Comparison of ENCODE assay signal across 17 cellular contexts in the genomic region with DNA sequence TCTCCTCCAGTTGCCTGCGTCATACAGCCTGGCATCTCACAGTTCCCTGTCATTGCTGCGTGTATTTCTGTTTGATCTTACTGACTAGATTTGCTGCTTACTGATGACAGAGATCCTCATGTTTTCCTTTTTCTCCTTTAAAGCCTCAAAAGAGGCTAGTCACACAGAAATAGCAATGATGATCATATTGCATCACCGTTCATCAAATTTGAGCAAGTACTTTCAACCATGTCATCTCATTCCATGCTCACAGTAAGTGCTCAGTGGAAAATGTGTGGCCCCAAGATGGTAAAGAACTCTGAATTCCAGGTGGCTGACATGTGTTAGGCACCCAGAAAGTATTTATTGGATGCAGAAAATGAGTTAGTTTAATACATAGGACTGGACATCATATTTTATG.
"Had no signal": no experiment of that assay in that cellular context is flagged by ENCODE, and none has a peak within 500 bp of the region (broad histone marks: within the 10 kb centered on the region; RNA-seq: fewer than 3 reads in every experiment).

No MANE protein-coding gene starts in this region.

- FAIRE-seq: colon, endometrium, keratinocyte had no signal

- ATAC-seq: activated CD4-positive, CD25-positive, alpha-beta regulatory T cell treated with anti-CD3 and anti-CD28 coated beads, Interleukin-2, amount 50 U/mL, for 24 hours; activated CD8-positive, alpha-beta memory T cell treated with anti-CD3 and anti-CD28 coated beads, Interleukin-2, amount 10 ng/mL, durations not matched to agents 7 days and 5 days; left lung; upper lobe of right lung had no signal

- H3K27me3 Mint-ChIP-seq: activated CD8-positive, alpha-beta memory T cell treated with anti-CD3 and anti-CD28 coated beads, Interleukin-2, amount 10 ng/mL, durations not matched to agents 7 days and 5 days had no signal

- H3K4me3 ChIP-seq: left lung, thoracic aorta, upper lobe of right lung had no signal

- H3K9me3 Mint-ChIP-seq: activated naive CD4-positive, alpha-beta T cell treated with anti-CD3 and anti-CD28 coated beads, Interleukin-2, amount 10 ng/mL, durations not matched to agents 7 days and 5 days; activated T-helper 2 cell treated with anti-CD3 and anti-CD28 coated beads, Interferon-gamma antibody, Interleukin-2, Interleukin-4, amounts not matched to agents 10 μg/mL and 5 μg/mL and 100 μg/mL, durations not matched to agents 14 hours and 24 hours and 36 hours; T-helper 2 cell treated with Interferon-gamma antibody and Interleukin-4, amounts not matched to agents 5 μg/mL and 100 μg/mL, for 36 hours had no signal

- H3K4me3 Mint-ChIP-seq: activated CD8-positive, alpha-beta memory T cell treated with anti-CD3 and anti-CD28 coated beads, Interleukin-2, amount 10 ng/mL, durations not matched to agents 7 days and 5 days; activated naive CD4-positive, alpha-beta T cell treated with anti-CD3 and anti-CD28 coated beads, Interleukin-2, amount 10 ng/mL, durations not matched to agents 7 days and 5 days; T-helper 2 cell treated with Interferon-gamma antibody and Interleukin-4, amounts not matched to agents 5 μg/mL and 100 μg/mL, for 36 hours had no signal

- H3K36me3 ChIP-seq: thoracic aorta had no signal

- H3K9ac ChIP-seq: parathyroid adenoma had no signal

- H3K79me2 ChIP-seq: parathyroid adenoma had no signal

- H3K9me3 ChIP-seq: left lung, thoracic aorta, upper lobe of right lung had no signal

- H3K4me1 ChIP-seq: parathyroid adenoma had no signal

- H3K27ac Mint-ChIP-seq: activated naive CD4-positive, alpha-beta T cell treated with anti-CD3 and anti-CD28 coated beads, Interleukin-2, amount 10 ng/mL, durations not matched to agents 7 days and 5 days; activated T-helper 2 cell treated with anti-CD3 and anti-CD28 coated beads, Interferon-gamma antibody, Interleukin-2, Interleukin-4, amounts not matched to agents 10 μg/mL and 5 μg/mL and 100 μg/mL, durations not matched to agents 14 hours and 24 hours and 36 hours; T-helper 2 cell treated with Interferon-gamma antibody and Interleukin-4, amounts not matched to agents 5 μg/mL and 100 μg/mL, for 36 hours had no signal

- DNase-seq: activated CD4-positive, alpha-beta T cell treated with anti-CD3 and anti-CD28 coated beads, Interleukin-2, amount 50 U/mL, for 4 hours; activated CD8-positive, alpha-beta memory T cell treated with anti-CD3 and anti-CD28 coated beads, Interleukin-2, amount 10 ng/mL, durations not matched to agents 7 days and 5 days; activated naive CD4-positive, alpha-beta T cell treated with anti-CD3 and anti-CD28 coated beads, Interleukin-2, amount 10 ng/mL, durations not matched to agents 7 days and 5 days; activated T-cell treated with anti-CD3 and anti-CD28 coated beads, Interleukin-2, amount 50 U/mL, for 1 hour; hippocampal formation; left lung; mammary epithelial cell; stimulated activated CD4-positive, alpha-beta T cell treated with anti-CD3 and anti-CD28 coated beads, Interleukin-1b, Interleukin-23, amount 100 ng/mL, for 48 hours; upper lobe of right lung had no signal

- H2AFZ ChIP-seq: parathyroid adenoma had no signal

- H3K27ac ChIP-seq: left lung, parathyroid adenoma, thoracic aorta, upper lobe of right lung had no signal

- H3K36me3 Mint-ChIP-seq: activated naive CD4-positive, alpha-beta T cell treated with anti-CD3 and anti-CD28 coated beads, Interleukin-2, amount 10 ng/mL, durations not matched to agents 7 days and 5 days had no signal

- H3K27me3 ChIP-seq: left lung, upper lobe of right lung had no signal
